11 cellular contexts compared by ENCODE assay signal in the genomic region with DNA sequence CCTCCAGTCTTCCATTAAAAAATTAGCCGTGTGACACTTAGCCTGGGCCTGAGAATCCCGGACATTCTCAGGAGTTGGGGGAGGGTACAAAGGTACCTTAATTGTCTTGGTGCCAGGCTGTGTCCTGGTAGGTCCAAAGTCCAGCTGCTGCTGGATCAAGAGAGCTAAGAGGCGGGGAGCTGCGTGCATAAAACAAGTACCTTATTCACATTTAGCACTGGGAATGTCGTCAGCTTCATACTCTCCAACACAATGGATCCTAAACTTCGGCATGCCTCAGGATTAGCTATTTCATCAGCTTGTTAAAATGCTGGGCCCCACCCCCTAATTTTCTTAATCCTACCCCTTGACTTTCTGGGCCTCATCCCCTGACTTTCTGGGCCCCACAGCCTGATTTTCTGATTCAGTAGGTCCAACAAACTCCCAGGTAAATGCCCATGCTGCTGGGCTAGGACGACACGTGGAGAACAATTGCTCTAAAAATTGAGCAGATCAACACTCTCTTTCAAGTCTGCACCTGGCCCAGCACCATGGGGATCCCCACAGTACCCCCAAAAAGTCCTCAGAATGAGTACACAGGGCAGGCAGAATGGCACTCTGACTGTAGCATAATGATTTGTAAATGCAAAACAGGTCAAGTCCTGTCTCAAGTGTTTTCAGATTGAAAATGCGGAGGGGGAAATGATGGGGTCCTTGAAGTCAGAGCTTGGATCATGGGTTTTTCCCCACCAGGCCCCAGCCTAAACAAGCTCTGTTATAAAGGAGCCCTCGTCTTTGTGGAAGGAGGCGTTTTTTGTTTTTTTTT. TPM values are rescaled to one million over a fixed set of nuclear protein-coding genes. Genes with fewer than 3 reads are reported as not detected.
DNase-seq lines count a peak whose midpoint lies in the region; ATAC-seq and FAIRE-seq lines count a peak whose summit lies in the region.
"Had no signal": no experiment of that assay in that cellular context is flagged by ENCODE, and none has a peak within 500 bp of the region (broad histone marks: within the 10 kb centered on the region; RNA-seq: fewer than 3 reads in every experiment).

No MANE protein-coding gene starts in this region.

- no peaks in the 10 kb centered on the region for H3K36me3 ChIP-seq in H7 (replicated peaks; ENCODE audit: control insufficient read depth, insufficient read depth, low read length)
- no peaks in the 10 kb centered on the region for H3K36me3 ChIP-seq in mucosa of rectum (ENCODE audit: control insufficient read depth in 2 of 2, insufficient read depth in 2 of 2, low read length in 2 of 2)
- H3K36me3 ChIP-seq in SJCRH30: no peaks in the 10 kb centered on the region

- H3K27me3 ChIP-seq in H7 (ENCODE audit: control insufficient read depth, insufficient read depth, low read length): no peaks in the 10 kb centered on the region; the same call in 1 of the 2 replicates
- peaks cover 0 to 3% of the 10 kb centered on the region in 2 donors for H3K27me3 ChIP-seq in mucosa of rectum (ENCODE audit: control insufficient read depth in 2 of 2, insufficient read depth in 2 of 2, low read length in 2 of 2)
- H3K27me3 ChIP-seq in SJCRH30: no peaks in the 10 kb centered on the region

- H3K27ac ChIP-seq in mucosa of rectum (ENCODE audit: low read depth in 2 of 2, low read length in 2 of 2) (peak overlapping the region; percentile 77 to 79), SJCRH30 (no peak overlapping the region)

- DNase-seq in H7 (peak; percentile 19), NCI-H2227 treated with DMSO at 0.1 percent for 48 hours (lab: John Stamatoyannopoulos, UW) (peak; percentile 12), GOT3 (lab: John Stamatoyannopoulos, UW) (no peak), NCI-H345 treated with DMSO at 0.1 percent for 48 hours (lab: John Stamatoyannopoulos, UW; ENCODE audit: unreplicated experiment) (no peak), SJCRH30 (no peak), urothelium cell line (ENCODE audit: low spot score) (no peak)
- DNase-seq: activated CD4-positive, alpha-beta T cell treated with anti-CD3 and anti-CD28 coated beads for 1 hour; NCI-H1417 treated with DMSO at 0.1 percent for 48 hours; RPMI8226 had no signal

- FAIRE-seq in urothelium cell line (lab: Jason Lieb, UNC): no peak

- H3K4me3 ChIP-seq in H7 (ENCODE audit: insufficient read depth, low read depth, low read length) (no peak overlapping the region), mucosa of rectum (ENCODE audit: low read length in 2 of 2) (peak overlapping the region; percentile 31 to 33), SJCRH30 (no peak overlapping the region)

- H3K4me1 ChIP-seq in mucosa of rectum (ENCODE audit: control insufficient read depth in 2 of 2, insufficient read depth in 2 of 2, low read length in 2 of 2) (peaks cover 10 to 15% of the 10 kb centered on the region in 2 donors), SJCRH30 (0 out of 2 replicates have a peak, but pooled peaks cover 11% of the 10 kb centered on the region)

- H3K9me3 ChIP-seq in mucosa of rectum (ENCODE audit: control insufficient read depth in 2 of 2, low read length in 2 of 2) (no peaks in the 10 kb centered on the region), SJCRH30 (replicated peaks) (no peaks in the 10 kb centered on the region)

- H3K9ac ChIP-seq in mucosa of rectum (ENCODE audit: low read depth in 1 of 2, low read length in 2 of 2): peak overlapping the region; percentile 32 to 53

- ATAC-seq in GM18519 (IDR thresholded peaks at IDR 0.05; ENCODE audit: low FRiP score, unreplicated experiment): peak; percentile 37

RNA-seq across cellular contexts. Expression of gene AEN, which starts 5.6 kb away (rescaled TPM):
- 60.7 and 64.8 TPM in 2 replicates for total RNA-seq in H7 (2014; rRNA removed; shearing (Covaris generic))
- total RNA-seq in SJCRH30 (2014; rRNA removed; shearing (Covaris generic)): 71.1 and 76.5 TPM in 2 replicates

RNA-seq across cellular contexts. Expression of gene ISG20, which starts 23.3 kb away (rescaled TPM):
- total RNA-seq in H7 (2014; rRNA removed; shearing (Covaris generic)): 0.14 and 3.4 TPM in 2 replicates
- 0.97 and 1.0 TPM in 2 replicates for total RNA-seq in SJCRH30 (2014; rRNA removed; shearing (Covaris generic))

Comparison
In these comparisons a context has a peak if more than half of its experiments do, and no peak if none do; other contexts are left out.
1. DNase-seq: peak in H7 (single experiment) and NCI-H2227 treated with DMSO at 0.1 percent for 48 hours (single experiment); none in GOT3 (single experiment), NCI-H345 treated with DMSO at 0.1 percent for 48 hours (single experiment), SJCRH30 (0 of 2) and urothelium cell line (single experiment).
2. H3K4me3 ChIP-seq: peak in mucosa of rectum (2 of 2); none in H7 (single experiment) and SJCRH30 (single experiment).